10 cellular contexts compared by ENCODE assay signal in genomic region chr2:172927381-172928357, GRCh38.
A peak's percentile ranks its signal among the peaks of the same experiment; 100 is the strongest.
DNase-seq lines count a peak whose midpoint lies in the region; TF ChIP-seq lines count a peak whose summit lies in the region.
"Had no signal": no experiment of that assay in that cellular context is flagged by ENCODE, and none has a peak within 500 bp of the region (broad histone marks: within the 10 kb centered on the region; RNA-seq: fewer than 3 reads in every experiment).

No MANE protein-coding gene starts in this region.

- peak overlapping the region; percentile 33 for H3K27ac ChIP-seq in angular gyrus (ENCODE audit: low read depth, low read length)

- TF ChIP-seq CTCF in foreskin fibroblast (IDR thresholded peaks at IDR 0.05; ENCODE audit: low read depth, low read length): no peak
- no peak for TF ChIP-seq CTCF in progenitor cell of endocrine pancreas (IDR thresholded peaks at IDR 0.05; ENCODE audit: unreplicated experiment)

- no peaks in the 10 kb centered on the region for H3K27me3 Mint-ChIP-seq in progenitor cell of endocrine pancreas

- DNase-seq in AG08396 (ENCODE audit: low spot score) (peak; percentile 21), foreskin fibroblast (peak; percentile 69 to 86), progenitor cell of endocrine pancreas (ENCODE audit: low spot score, unreplicated experiment) (no peak), DMS114 treated with DMSO at 0.1 percent for 48 hours (lab: John Stamatoyannopoulos, UW; ENCODE audit: unreplicated experiment) (no peak), T-helper 2 cell (no peak)
- no peak for DNase-seq in activated naive CD4-positive, alpha-beta T cell (lab: John Stamatoyannopoulos, UW)
- DNase-seq in activated CD4-positive, alpha-beta T cell treated with anti-CD3 and anti-CD28 coated beads, Interleukin-2, amount 50 U/mL, for 48 hours: no peak
- DNase-seq: stimulated activated CD4-positive, alpha-beta T cell treated with anti-CD3 and anti-CD28 coated beads, Interleukin-2, amount 100 ng/mL, for 24 hours had no signal

- H3K4me3 Mint-ChIP-seq in progenitor cell of endocrine pancreas (ENCODE audit: low read depth): no peak overlapping the region
- H3K4me3 Mint-ChIP-seq: dendritic cell treated with granulocyte-macrophage colony-stimulating factor and Interleukin-4, amounts not matched to agents 40 ng/mL and 50 ng/mL, for 4 days had no signal

- peaks cover 34% of the 10 kb centered on the region for H3K4me1 Mint-ChIP-seq in progenitor cell of endocrine pancreas (ENCODE audit: low read depth)

- peak overlapping the region; percentile 43 for H3K27ac Mint-ChIP-seq in progenitor cell of endocrine pancreas
- H3K27ac Mint-ChIP-seq: dendritic cell treated with granulocyte-macrophage colony-stimulating factor and Interleukin-4, amounts not matched to agents 40 ng/mL and 50 ng/mL, for 4 days had no signal

- no peak overlapping the region for H3K4me3 ChIP-seq in foreskin fibroblast (ENCODE audit: low read depth in 1 of 2, low read length in 2 of 2)

- no peaks in the 10 kb centered on the region for H3K36me3 Mint-ChIP-seq in progenitor cell of endocrine pancreas (ENCODE audit: insufficient read depth)

- H3K9me3 Mint-ChIP-seq in progenitor cell of endocrine pancreas (ENCODE audit: low read depth): no peaks in the 10 kb centered on the region
- H3K9me3 Mint-ChIP-seq: dendritic cell treated with granulocyte-macrophage colony-stimulating factor and Interleukin-4, amounts not matched to agents 40 ng/mL and 50 ng/mL, for 4 days had no signal

Comparison
In these comparisons a context has a peak if more than half of its experiments do, and no peak if none do; other contexts are left out.
1. DNase-seq: peak in AG08396 (single experiment) and foreskin fibroblast (2 of 2); none in progenitor cell of endocrine pancreas (single experiment), DMS114 treated with DMSO at 0.1 percent for 48 hours (single experiment), activated naive CD4-positive, alpha-beta T cell (0 of 4), T-helper 2 cell (0 of 5) and activated CD4-positive, alpha-beta T cell treated with anti-CD3 and anti-CD28 coated beads, Interleukin-2, amount 50 U/mL, for 48 hours (0 of 2).